ENCODE assay signal across 2 cellular contexts in the genomic region with DNA sequence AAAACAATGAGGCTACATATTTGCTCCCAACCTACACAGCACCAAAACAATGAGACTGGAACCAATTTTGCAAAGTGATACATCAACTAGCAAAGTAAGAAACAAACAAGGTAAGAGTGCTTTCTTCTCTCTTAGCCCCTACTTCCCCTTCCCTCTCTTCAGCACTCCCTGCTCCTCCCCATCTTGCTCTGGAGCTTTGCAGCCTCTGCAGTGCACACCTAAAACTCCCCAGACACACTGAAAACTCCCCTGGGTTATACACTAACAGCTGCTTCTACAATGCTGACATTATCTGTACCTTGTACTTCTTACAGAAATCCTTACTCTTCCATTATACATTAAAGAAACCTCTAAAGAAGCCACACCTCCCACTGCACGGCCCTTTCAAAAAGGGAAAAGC.
TF ChIP-seq lines count a peak whose summit lies in the region.

No MANE protein-coding gene starts in this region.

TF ChIP-seq in SK-N-SH, 30 proteins besides CTCF, POLR2A, EP300 and RAD21 (continued from another document):
- TF ChIP-seq, protein P1, sequence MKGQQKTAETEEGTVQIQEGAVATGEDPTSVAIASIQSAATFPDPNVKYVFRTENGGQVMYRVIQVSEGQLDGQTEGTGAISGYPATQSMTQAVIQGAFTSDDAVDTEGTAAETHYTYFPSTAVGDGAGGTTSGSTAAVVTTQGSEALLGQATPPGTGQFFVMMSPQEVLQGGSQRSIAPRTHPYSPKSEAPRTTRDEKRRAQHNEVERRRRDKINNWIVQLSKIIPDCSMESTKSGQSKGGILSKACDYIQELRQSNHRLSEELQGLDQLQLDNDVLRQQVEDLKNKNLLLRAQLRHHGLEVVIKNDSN (IDR thresholded peaks at IDR 0.05; ENCODE audit: borderline replicate concordance, low read depth), result no peak
- no peak for TF ChIP-seq RCOR1 (IDR thresholded peaks at IDR 0.05; ENCODE audit: low read length)

TF ChIP-seq in SK-N-SH treated with all-trans-retinoic acid at 6 μM for 48 hours, 23 proteins besides CTCF, POLR2A, EP300 and RAD21 (continued from another document):
- TF ChIP-seq, protein P2, sequence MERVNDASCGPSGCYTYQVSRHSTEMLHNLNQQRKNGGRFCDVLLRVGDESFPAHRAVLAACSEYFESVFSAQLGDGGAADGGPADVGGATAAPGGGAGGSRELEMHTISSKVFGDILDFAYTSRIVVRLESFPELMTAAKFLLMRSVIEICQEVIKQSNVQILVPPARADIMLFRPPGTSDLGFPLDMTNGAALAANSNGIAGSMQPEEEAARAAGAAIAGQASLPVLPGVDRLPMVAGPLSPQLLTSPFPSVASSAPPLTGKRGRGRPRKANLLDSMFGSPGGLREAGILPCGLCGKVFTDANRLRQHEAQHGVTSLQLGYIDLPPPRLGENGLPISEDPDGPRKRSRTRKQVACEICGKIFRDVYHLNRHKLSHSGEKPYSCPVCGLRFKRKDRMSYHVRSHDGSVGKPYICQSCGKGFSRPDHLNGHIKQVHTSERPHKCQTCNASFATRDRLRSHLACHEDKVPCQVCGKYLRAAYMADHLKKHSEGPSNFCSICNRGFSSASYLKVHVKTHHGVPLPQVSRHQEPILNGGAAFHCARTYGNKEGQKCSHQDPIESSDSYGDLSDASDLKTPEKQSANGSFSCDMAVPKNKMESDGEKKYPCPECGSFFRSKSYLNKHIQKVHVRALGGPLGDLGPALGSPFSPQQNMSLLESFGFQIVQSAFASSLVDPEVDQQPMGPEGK (CRISPR knock-in tag; IDR thresholded peaks at IDR 0.05; ENCODE audit: borderline replicate concordance), result no peak
- TF ChIP-seq SNAI2 (CRISPR knock-in tag; IDR thresholded peaks at IDR 0.05), result no peak
- no peak for TF ChIP-seq TCF4 (CRISPR knock-in tag; IDR thresholded peaks at IDR 0.05; ENCODE audit: borderline replicate concordance)
- TF ChIP-seq, protein P3, sequence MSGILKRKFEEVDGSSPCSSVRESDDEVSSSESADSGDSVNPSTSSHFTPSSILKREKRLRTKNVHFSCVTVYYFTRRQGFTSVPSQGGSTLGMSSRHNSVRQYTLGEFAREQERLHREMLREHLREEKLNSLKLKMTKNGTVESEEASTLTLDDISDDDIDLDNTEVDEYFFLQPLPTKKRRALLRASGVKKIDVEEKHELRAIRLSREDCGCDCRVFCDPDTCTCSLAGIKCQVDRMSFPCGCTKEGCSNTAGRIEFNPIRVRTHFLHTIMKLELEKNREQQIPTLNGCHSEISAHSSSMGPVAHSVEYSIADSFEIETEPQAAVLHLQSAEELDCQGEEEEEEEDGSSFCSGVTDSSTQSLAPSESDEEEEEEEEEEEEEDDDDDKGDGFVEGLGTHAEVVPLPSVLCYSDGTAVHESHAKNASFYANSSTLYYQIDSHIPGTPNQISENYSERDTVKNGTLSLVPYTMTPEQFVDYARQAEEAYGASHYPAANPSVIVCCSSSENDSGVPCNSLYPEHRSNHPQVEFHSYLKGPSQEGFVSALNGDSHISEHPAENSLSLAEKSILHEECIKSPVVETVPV (CRISPR knock-in tag; IDR thresholded peaks at IDR 0.05), result no peak
- TF ChIP-seq ZFP3 (CRISPR knock-in tag; IDR thresholded peaks at IDR 0.05), result no peak
- TF ChIP-seq, protein P4, sequence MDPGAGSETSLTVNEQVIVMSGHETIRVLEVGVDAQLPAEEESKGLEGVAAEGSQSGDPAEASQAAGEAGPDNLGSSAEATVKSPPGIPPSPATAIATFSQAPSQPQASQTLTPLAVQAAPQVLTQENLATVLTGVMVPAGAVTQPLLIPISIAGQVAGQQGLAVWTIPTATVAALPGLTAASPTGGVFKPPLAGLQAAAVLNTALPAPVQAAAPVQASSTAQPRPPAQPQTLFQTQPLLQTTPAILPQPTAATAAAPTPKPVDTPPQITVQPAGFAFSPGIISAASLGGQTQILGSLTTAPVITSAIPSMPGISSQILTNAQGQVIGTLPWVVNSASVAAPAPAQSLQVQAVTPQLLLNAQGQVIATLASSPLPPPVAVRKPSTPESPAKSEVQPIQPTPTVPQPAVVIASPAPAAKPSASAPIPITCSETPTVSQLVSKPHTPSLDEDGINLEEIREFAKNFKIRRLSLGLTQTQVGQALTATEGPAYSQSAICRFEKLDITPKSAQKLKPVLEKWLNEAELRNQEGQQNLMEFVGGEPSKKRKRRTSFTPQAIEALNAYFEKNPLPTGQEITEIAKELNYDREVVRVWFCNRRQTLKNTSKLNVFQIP (CRISPR knock-in tag; IDR thresholded peaks at IDR 0.05; ENCODE audit: borderline replicate concordance, low read depth), result no peak
- TF ChIP-seq TOX (CRISPR knock-in tag; IDR thresholded peaks at IDR 0.05; ENCODE audit: borderline replicate concordance), result no peak
- no peak for TF ChIP-seq RARB (CRISPR knock-in tag; IDR thresholded peaks at IDR 0.05)
